Comparison of ENCODE assay signal across 8 cellular contexts in genomic region chr9:135908334-135909204, GRCh38. TPM values are rescaled to one million over a fixed set of nuclear protein-coding genes. Genes with fewer than 3 reads are reported as not detected.
DNase-seq lines count a peak whose midpoint lies in the region; ATAC-seq and TF ChIP-seq lines count a peak whose summit lies in the region.

No MANE protein-coding gene starts in this region.

- no peaks in the 10 kb centered on the region for H3K9me3 ChIP-seq in T-helper 17 cell (ENCODE audit: control insufficient read depth, low read length, poor library complexity, severe bottlenecking)

- peak overlapping the region; percentile 74 for H3K4me3 ChIP-seq in fibroblast of villous mesenchyme (ENCODE audit: low read depth, low read length)
- H3K4me3 ChIP-seq in retinal pigment epithelial cell (ENCODE audit: low read length): peak overlapping the region; percentile 58

- peaks cover 50% of the 10 kb centered on the region for H3K4me1 Mint-ChIP-seq in activated naive CD4-positive, alpha-beta T cell treated with anti-CD3 and anti-CD28 coated beads for 36 hours (ENCODE audit: low read depth)
- H3K4me1 Mint-ChIP-seq in T-helper 17 cell: peaks cover 41% of the 10 kb centered on the region

- intact Hi-C loops in activated naive CD4-positive, alpha-beta T cell treated with anti-CD3 and anti-CD28 coated beads for 36 hours (cut with micrococcal nuclease): loop anchor here (5.0 to 10.0 kb wide), 5 partner anchors 406 to 976 kb away; partner anchors contain the start of genes MRPS2, SEC16A, SNAPC4 and TRAF2

- TF ChIP-seq CTCF in fibroblast of villous mesenchyme (IDR thresholded peaks at IDR 0.05; ENCODE audit: insufficient read depth, low read depth, low read length) (no peak), retinal pigment epithelial cell (conservative IDR thresholded peaks at IDR 0.05; ENCODE audit: low read depth, low read length) (no peak)

- peaks cover 8% of the 10 kb centered on the region for H3K9me3 Mint-ChIP-seq in activated naive CD4-positive, alpha-beta T cell treated with anti-CD3 and anti-CD28 coated beads for 36 hours

- peaks cover 58% of the 10 kb centered on the region for H3K36me3 Mint-ChIP-seq in activated naive CD4-positive, alpha-beta T cell treated with anti-CD3 and anti-CD28 coated beads for 36 hours (ENCODE audit: low read depth)
- H3K36me3 Mint-ChIP-seq in T-helper 17 cell (ENCODE audit: low read depth): peaks cover 7% of the 10 kb centered on the region

- CTCF ChIA-PET in activated naive CD4-positive, alpha-beta T cell treated with anti-CD3 and anti-CD28 coated beads for 36 hours (lab: Charles Lee): no interaction called here

- no peaks in the 10 kb centered on the region for H3K27me3 Mint-ChIP-seq in activated naive CD4-positive, alpha-beta T cell treated with anti-CD3 and anti-CD28 coated beads for 36 hours (ENCODE audit: low read depth)
- H3K27me3 Mint-ChIP-seq in T-helper 17 cell: no peaks in the 10 kb centered on the region

- peak overlapping the region; percentile 52 for H3K27ac Mint-ChIP-seq in activated naive CD4-positive, alpha-beta T cell treated with anti-CD3 and anti-CD28 coated beads for 36 hours
- no peak overlapping the region for H3K27ac Mint-ChIP-seq in T-helper 17 cell

- no peak for ATAC-seq in T-helper 17 cell
- no peak for ATAC-seq in GM21367 (IDR thresholded peaks at IDR 0.05; ENCODE audit: unreplicated experiment)

- H3K4me3 Mint-ChIP-seq in activated naive CD4-positive, alpha-beta T cell treated with anti-CD3 and anti-CD28 coated beads for 36 hours: peak overlapping the region; percentile 79
- peak overlapping the region; percentile 89 for H3K4me3 Mint-ChIP-seq in T-helper 17 cell

- DNase-seq in activated naive CD4-positive, alpha-beta T cell treated with anti-CD3 and anti-CD28 coated beads for 36 hours: no peak
- DNase-seq in activated naive CD4-positive, alpha-beta T cell treated with anti-CD3 and anti-CD28 coated beads, Interleukin-2, amount 50 U/mL, for 16 hours: no peak
- no peak for DNase-seq in T-helper 17 cell
- DNase-seq in fibroblast of villous mesenchyme (ENCODE audit: low read depth): no peak
- DNase-seq in retinal pigment epithelial cell (ENCODE audit: low read depth): no peak
- DNase-seq in DMS 273 (lab: John Stamatoyannopoulos, UW; ENCODE audit: unreplicated experiment): no peak
- DNase-seq in NCI-H526 treated with DMSO at 0.1 percent for 48 hours (lab: John Stamatoyannopoulos, UW): no peak

RNA-seq across cellular contexts. Expression of gene CAMSAP1, which starts 1.2 kb away (rescaled TPM):
- 10 to 100 TPM; 32.6 to 35.2 TPM for total RNA-seq in activated naive CD4-positive, alpha-beta T cell treated with anti-CD3 and anti-CD28 coated beads for 36 hours
- total RNA-seq in T-helper 17 cell (10 to 100 TPM; 32.6 to 39.3 TPM), fibroblast of villous mesenchyme (23.7 and 26.1 TPM in 2 replicates)

RNA-seq across cellular contexts. Expression of gene UBAC1, which starts 52.6 kb away (rescaled TPM):
- total RNA-seq in activated naive CD4-positive, alpha-beta T cell treated with anti-CD3 and anti-CD28 coated beads for 36 hours: 10 to 100 TPM; 37.2 to 40.0 TPM
- 10 to 100 TPM; 23.2 to 23.7 TPM for total RNA-seq in T-helper 17 cell
- 26.7 and 27.6 TPM in 2 replicates for total RNA-seq in fibroblast of villous mesenchyme
